In the genomic region with DNA sequence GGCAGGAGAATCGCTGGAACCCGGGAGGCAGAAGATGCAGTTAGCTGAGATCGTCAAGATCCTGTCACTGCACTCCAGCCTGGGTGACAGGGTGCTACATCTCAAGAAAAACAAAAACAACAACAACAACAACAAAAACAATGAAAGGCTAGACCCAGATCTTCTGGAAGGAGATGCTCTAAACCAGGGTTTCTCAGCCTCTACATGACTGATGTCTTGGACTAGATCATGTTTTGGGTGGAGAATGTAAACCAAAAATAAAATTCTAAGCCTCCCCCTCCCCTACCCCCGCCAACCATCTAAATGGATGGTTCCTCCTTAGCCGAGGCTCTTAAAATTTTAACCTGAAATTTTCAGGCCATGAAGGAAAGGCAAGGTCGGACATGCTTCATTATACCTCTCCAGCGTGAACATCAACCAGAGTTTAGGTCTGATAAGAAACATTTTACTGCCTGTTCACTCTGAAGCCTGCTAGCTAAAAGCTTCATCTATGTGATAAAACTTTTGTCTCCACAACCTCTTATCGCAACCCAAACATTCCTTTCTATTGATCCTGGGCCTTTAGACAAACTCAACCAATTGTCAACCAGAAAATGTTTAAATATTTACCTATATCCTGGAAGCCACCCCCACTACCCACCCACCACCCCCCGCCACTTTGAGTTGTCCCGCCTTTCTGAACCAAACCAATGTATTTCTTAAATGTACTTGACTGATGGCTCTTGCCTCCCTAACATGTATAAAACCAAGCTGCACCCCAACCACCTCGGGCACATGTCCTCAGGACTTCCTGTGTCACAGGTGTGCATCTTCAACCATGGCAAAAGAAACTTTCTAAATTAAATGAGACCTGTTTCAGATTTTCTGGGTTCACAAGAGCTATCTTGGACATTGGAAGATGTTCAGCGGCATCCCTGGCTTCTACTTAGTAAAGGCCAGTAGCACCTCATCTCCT, we compare ENCODE assay signal across 1 cellular context.
TF ChIP-seq lines count a peak whose summit lies in the region.

No MANE protein-coding gene starts in this region.

TF ChIP-seq in HEK293T, 16 proteins besides CTCF, POLR2A, EP300 and RAD21 (continued from another document):
- TF ChIP-seq L3MBTL2 (conservative IDR thresholded peaks at IDR 0.05), result no peak
- no peak for TF ChIP-seq ELF4 (IDR thresholded peaks at IDR 0.05)
- no peak for TF ChIP-seq SP1 (IDR thresholded peaks at IDR 0.05)
- TF ChIP-seq ARNT (IDR thresholded peaks at IDR 0.05), result no peak
- TF ChIP-seq ZNF384 (IDR thresholded peaks at IDR 0.05), result no peak
- TF ChIP-seq FOXK2 (IDR thresholded peaks at IDR 0.05), result no peak
- TF ChIP-seq LEF1 (IDR thresholded peaks at IDR 0.05; ENCODE audit: borderline replicate concordance), result no peak
- no peak for TF ChIP-seq FOXM1 (IDR thresholded peaks at IDR 0.05; ENCODE audit: borderline replicate concordance)
- no peak for TF ChIP-seq SUZ12 (IDR thresholded peaks at IDR 0.05)
- no peak for TF ChIP-seq FOXA1 (IDR thresholded peaks at IDR 0.05)
- no peak for TF ChIP-seq NFRKB (IDR thresholded peaks at IDR 0.05)
- TF ChIP-seq HDGF (IDR thresholded peaks at IDR 0.05; ENCODE audit: borderline replicate concordance), result no peak
